Comparison of ENCODE assay signal across 4 cellular contexts in genomic region chr11:50036239-50036638, GRCh38. TPM values are rescaled to one million over a fixed set of nuclear protein-coding genes. Genes with fewer than 3 reads are reported as not detected.
"Had no signal": no experiment of that assay in that cellular context is flagged by ENCODE, and none has a peak within 500 bp of the region (broad histone marks: within the 10 kb centered on the region; RNA-seq: fewer than 3 reads in every experiment).

No MANE protein-coding gene starts in this region.

RNA-seq across cellular contexts. Expression of gene OR4C45, which starts 3.6 kb away (rescaled TPM):
- total RNA-seq: LHCN-M2, M059J, MCF 10A, NCI-H460 had no signal

RNA-seq across cellular contexts. Expression of gene OR4C12, which starts 53.9 kb away (rescaled TPM):
- total RNA-seq: LHCN-M2, M059J, MCF 10A, NCI-H460 had no signal
